Comparison of ENCODE assay signal across 17 cellular contexts in the genomic region with DNA sequence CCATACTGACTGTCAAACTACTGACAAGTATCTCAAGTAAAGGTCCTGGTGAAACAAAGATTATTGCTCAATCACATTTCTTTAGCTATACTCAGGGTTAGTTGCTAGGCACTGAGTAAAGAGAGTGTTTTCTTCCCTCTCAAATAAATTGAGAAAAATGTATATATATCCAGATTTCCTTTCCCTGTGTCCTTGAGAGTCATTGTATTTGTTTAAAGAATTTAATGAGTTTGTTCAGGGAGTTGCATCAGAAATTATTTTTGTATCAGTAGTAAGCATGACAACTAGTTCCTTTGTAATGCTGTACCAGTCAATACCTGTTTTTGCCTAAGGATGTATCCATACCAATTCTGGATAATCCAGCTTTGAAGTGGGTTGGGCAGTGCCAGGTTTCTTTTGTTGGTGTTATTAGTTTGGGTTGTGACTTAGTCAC. TPM values are rescaled to one million over a fixed set of nuclear protein-coding genes. Genes with fewer than 3 reads are reported as not detected.
DNase-seq lines count a peak whose midpoint lies in the region; ATAC-seq and TF ChIP-seq lines count a peak whose summit lies in the region.
"Had no signal": no experiment of that assay in that cellular context is flagged by ENCODE, and none has a peak within 500 bp of the region (broad histone marks: within the 10 kb centered on the region; RNA-seq: fewer than 3 reads in every experiment).

No MANE protein-coding gene starts in this region.

- ATAC-seq in CD8-positive, alpha-beta T cell: no peak
- ATAC-seq in GM21717 (IDR thresholded peaks at IDR 0.05; ENCODE audit: unreplicated experiment): no peak
- ATAC-seq: activated naive CD8-positive, alpha-beta T cell treated with anti-CD3 and anti-CD28 coated beads, Interleukin-2, amount 50 U/mL, for 24 hours; activated T-cell treated with anti-CD3 and anti-CD28 coated beads, Interleukin-2, amount 50 U/mL, for 4 hours; heart right ventricle had no signal

- H3K36me3 Mint-ChIP-seq in CD8-positive, alpha-beta T cell: peaks cover 3% of the 10 kb centered on the region

- intact Hi-C loops in CD8-positive, alpha-beta T cell (cut with DNase I, micrococcal nuclease): no loop called here

- no peak overlapping the region for H2BK120ac ChIP-seq in trophoblast cell (ENCODE audit: insufficient read depth, low read length, poor library complexity)

- H2AFZ ChIP-seq in GM23248 (no peak overlapping the region), trophoblast cell (ENCODE audit: insufficient read depth, low read length, poor library complexity) (no peak overlapping the region)
- H2AFZ ChIP-seq: parathyroid adenoma had no signal

- H3K18ac ChIP-seq in trophoblast cell (ENCODE audit: low read length): no peak overlapping the region

- in situ Hi-C loops in GM23248 (cut with MboI) (no loop called here), T47D (cut with HindIII; ENCODE audit: low pct_unique_long_range_greater_than_20kb, low sequenced_read_pairs) (no loop called here)

- H4K8ac ChIP-seq in trophoblast cell (ENCODE audit: low read depth, low read length): no peak overlapping the region

- no peak overlapping the region for H3K27ac Mint-ChIP-seq in CD8-positive, alpha-beta T cell
- H3K27ac Mint-ChIP-seq: activated naive CD8-positive, alpha-beta T cell treated with anti-CD3 and anti-CD28 coated beads, Interleukin-2, amount 50 U/mL, for 24 hours had no signal

- no peaks in the 10 kb centered on the region for H4K20me1 ChIP-seq in GM23248 (ENCODE audit: insufficient read depth)

- no peak overlapping the region for H3K14ac ChIP-seq in trophoblast cell (ENCODE audit: low read length)

- H3K79me2 ChIP-seq in GM23248 (ENCODE audit: insufficient read depth): peaks cover 16% of the 10 kb centered on the region
- peaks cover 12% of the 10 kb centered on the region for H3K79me2 ChIP-seq in trophoblast cell (ENCODE audit: control insufficient read depth, insufficient read depth, low read length, poor library complexity)

- TF ChIP-seq CTCF in CD8-positive, alpha-beta T cell (IDR thresholded peaks at IDR 0.05): no peak

- POLR2A ChIA-PET in CD8-positive, alpha-beta T cell (lab: Charles Lee): no interaction called here

- H2BK5ac ChIP-seq in trophoblast cell (ENCODE audit: low read depth, low read length, poor library complexity): no peak overlapping the region

- H2AK5ac ChIP-seq in trophoblast cell (ENCODE audit: low read length): no peak overlapping the region

- H3K4me3 Mint-ChIP-seq in CD8-positive, alpha-beta T cell: no peak overlapping the region
- H3K4me3 Mint-ChIP-seq: activated naive CD8-positive, alpha-beta T cell treated with anti-CD3 and anti-CD28 coated beads, Interleukin-2, amount 50 U/mL, for 24 hours; activated T-cell treated with anti-CD3 and anti-CD28 coated beads, Interleukin-2, amount 50 U/mL, for 4 hours had no signal

- H3F3A ChIP-seq in GM23248 (ENCODE audit: insufficient read depth): peaks cover 8% of the 10 kb centered on the region

- H3K4me1 ChIP-seq in GM23248 (ENCODE audit: insufficient read depth): 0 out of 2 replicates have a peak, but pooled peaks cover 5% of the 10 kb centered on the region
- no peaks in the 10 kb centered on the region for H3K4me1 ChIP-seq in trophoblast cell (ENCODE audit: control insufficient read depth in 1 of 2, insufficient read depth in 2 of 2, low read length in 2 of 2)
- peaks cover 11% of the 10 kb centered on the region for H3K4me1 ChIP-seq in CD8-positive, alpha-beta T cell (ENCODE audit: insufficient read depth, low read length)
- H3K4me1 ChIP-seq: parathyroid adenoma had no signal

- CTCF ChIA-PET in CD8-positive, alpha-beta T cell (lab: Charles Lee): no interaction called here

- H2BK12ac ChIP-seq in trophoblast cell (ENCODE audit: low read length): no peak overlapping the region

- no peak overlapping the region for H3K4ac ChIP-seq in trophoblast cell (ENCODE audit: low read depth, low read length)

- H3K4me2 ChIP-seq in GM23248 (ENCODE audit: unreplicated experiment) (no peak overlapping the region), trophoblast cell (ENCODE audit: low read length) (no peak overlapping the region)

- no peak overlapping the region; the same call in 1 of the 2 replicates for H3K9ac ChIP-seq in GM23248
- H3K9ac ChIP-seq in trophoblast cell (ENCODE audit: low read length): no peak overlapping the region
- H3K9ac ChIP-seq: parathyroid adenoma had no signal

- H3K4me3 ChIP-seq in GM23248 (no peak overlapping the region), trophoblast cell (ENCODE audit: low read depth, low read length) (no peak overlapping the region)
- H3K4me3 ChIP-seq in CD8-positive, alpha-beta T cell (ENCODE audit: low read depth, low read length): no peak overlapping the region
- H3K4me3 ChIP-seq: heart right ventricle had no signal

- H3K9me3 ChIP-seq in GM23248 (ENCODE audit: low read depth) (no peaks in the 10 kb centered on the region), trophoblast cell (ENCODE audit: insufficient read depth, low read depth, low read length) (no peaks in the 10 kb centered on the region)
- H3K9me3 ChIP-seq in CD8-positive, alpha-beta T cell (ENCODE audit: low read length): no peaks in the 10 kb centered on the region
- H3K9me3 ChIP-seq: heart right ventricle had no signal

- no peak overlapping the region for H4K91ac ChIP-seq in trophoblast cell (ENCODE audit: low read depth, low read length)

- H3K79me1 ChIP-seq in trophoblast cell (ENCODE audit: low read length): peaks cover 7% of the 10 kb centered on the region

- no peak overlapping the region for H3K23ac ChIP-seq in trophoblast cell (ENCODE audit: low read length)

- H4K12ac ChIP-seq in trophoblast cell (ENCODE audit: low read depth, low read length): no peak overlapping the region

- H3K9me2 ChIP-seq in GM23248 (ENCODE audit: insufficient read depth): no peaks in the 10 kb centered on the region

- H3K36me3 ChIP-seq in GM23248 (ENCODE audit: low read depth) (no peaks in the 10 kb centered on the region), trophoblast cell (ENCODE audit: control insufficient read depth in 1 of 2, insufficient read depth in 2 of 2, low read length in 2 of 2) (no peaks in the 10 kb centered on the region)
- H3K36me3 ChIP-seq in CD8-positive, alpha-beta T cell (ENCODE audit: insufficient read depth, low read length): no peaks in the 10 kb centered on the region

- H3K9me3 Mint-ChIP-seq in CD8-positive, alpha-beta T cell: no peaks in the 10 kb centered on the region
- H3K9me3 Mint-ChIP-seq: activated naive CD8-positive, alpha-beta T cell treated with anti-CD3 and anti-CD28 coated beads, Interleukin-2, amount 50 U/mL, for 24 hours; activated T-cell treated with anti-CD3 and anti-CD28 coated beads, Interleukin-2, amount 50 U/mL, for 4 hours had no signal

- TF ChIP-seq POLR2A in erythroblast (IDR thresholded peaks at IDR 0.05; ENCODE audit: low read length): no peak

- H3K27me3 Mint-ChIP-seq in CD8-positive, alpha-beta T cell (ENCODE audit: low read depth): no peaks in the 10 kb centered on the region
- H3K27me3 Mint-ChIP-seq: activated naive CD8-positive, alpha-beta T cell treated with anti-CD3 and anti-CD28 coated beads, Interleukin-2, amount 50 U/mL, for 24 hours had no signal

- 0 out of 2 replicates have a peak overlapping the region, but pooled peaks have one; percentile 5 for H3K27ac ChIP-seq in GM23248
- H3K27ac ChIP-seq in trophoblast cell (ENCODE audit: low read depth, low read length): no peak overlapping the region
- H3K27ac ChIP-seq in CD8-positive, alpha-beta T cell (ENCODE audit: low read depth, low read length): no peak overlapping the region
- H3K27ac ChIP-seq: heart right ventricle, parathyroid adenoma had no signal

- DNase-seq in GM23248 (peak; percentile 49), MV-4-11 (lab: John Stamatoyannopoulos, UW) (peak; percentile 61), T47D (ENCODE audit: low read depth in 1 of 2, low spot score in 1 of 2) (peak; percentile 10 to 65), trophoblast cell (peak; percentile 26 to 84), erythroblast (lab: John Stamatoyannopoulos, UW) (no peak)
- DNase-seq in CD8-positive, alpha-beta T cell: no peak
- DNase-seq: activated CD4-positive, alpha-beta T cell treated with anti-CD3 and anti-CD28 coated beads, Interleukin-2, amount 50 U/mL, for 1 hour; activated naive CD8-positive, alpha-beta T cell treated with anti-CD3 and anti-CD28 coated beads, Interleukin-2, amount 50 U/mL, for 24 hours; activated T-cell treated with anti-CD3 and anti-CD28 coated beads, Interleukin-2, amount 50 U/mL, for 4 hours; heart right ventricle; KG1; NCI-H146; NCI-H510A treated with DMSO at 0.1 percent for 48 hours; T-helper 9 cell had no signal

- H3K27me3 ChIP-seq in GM23248 (replicated peaks; ENCODE audit: insufficient read depth) (no peaks in the 10 kb centered on the region), trophoblast cell (ENCODE audit: insufficient read depth, low read length) (no peaks in the 10 kb centered on the region)
- no peaks in the 10 kb centered on the region for H3K27me3 ChIP-seq in CD8-positive, alpha-beta T cell (ENCODE audit: insufficient read depth, low read length)
- H3K27me3 ChIP-seq: heart right ventricle had no signal

- peaks cover 13% of the 10 kb centered on the region for H3K4me1 Mint-ChIP-seq in CD8-positive, alpha-beta T cell (ENCODE audit: low read depth)

RNA-seq across cellular contexts. Expression of a gene that starts 3.2 kb away (rescaled TPM):
- 27.9 and 40.5 TPM in 2 replicates for total RNA-seq in GM23248 (2014; rRNA removed; shearing (Covaris generic))
- 24.3 and 26.1 TPM in 2 replicates for polyA plus RNA-seq in GM23248 (2016; fragmentation: Nextera tagmentation; extraction: Ambion mirVana)
- 64.6 and 66.7 TPM in 2 replicates for polyA plus RNA-seq in trophoblast cell (2013)
- total RNA-seq in CD8-positive, alpha-beta T cell: 100 to 1,000 TPM; 209 to 212 TPM

RNA-seq across cellular contexts. Expression of a gene that starts 38.4 kb away (rescaled TPM):
- total RNA-seq in GM23248 (2014; rRNA removed; shearing (Covaris generic)): not detected in 2 replicates
- not detected in 2 replicates for polyA plus RNA-seq in GM23248 (2016; fragmentation: Nextera tagmentation; extraction: Ambion mirVana)
- polyA plus RNA-seq in trophoblast cell (2013): not detected in 2 replicates
- total RNA-seq in CD8-positive, alpha-beta T cell: not detected
- total RNA-seq: activated T-cell treated with anti-CD3 and anti-CD28 coated beads, Interleukin-2, amount 50 U/mL, for 4 hours; endothelial cell of umbilical vein had no signal
- polyA plus RNA-seq: endothelial cell of umbilical vein had no signal

RNA-seq across cellular contexts. Expression of a gene that starts 52.0 kb away (rescaled TPM):
- 7.5 and 9.5 TPM in 2 replicates for total RNA-seq in GM23248 (2014; rRNA removed; shearing (Covaris generic))
- polyA plus RNA-seq in GM23248 (2016; fragmentation: Nextera tagmentation; extraction: Ambion mirVana): 4.5 and 4.9 TPM in 2 replicates
- polyA plus RNA-seq in trophoblast cell (2013): 15.7 and 18.8 TPM in 2 replicates
- total RNA-seq in CD8-positive, alpha-beta T cell: under 1 TPM; 0.30 to 0.50 TPM

Comparison
In these comparisons a context has a peak if more than half of its experiments do, and no peak if none do; other contexts are left out.
1. DNase-seq: peak in GM23248 (single experiment), MV-4-11 (single experiment), T47D (2 of 2) and trophoblast cell (2 of 2); none in erythroblast (0 of 2) and CD8-positive, alpha-beta T cell (0 of 7).